ENCODE assay signal across 12 cellular contexts in genomic region chr6:24924956-24925355, GRCh38. TPM values are rescaled to one million over a fixed set of nuclear protein-coding genes. Genes with fewer than 3 reads are reported as not detected.
DNase-seq lines count a peak whose midpoint lies in the region; ATAC-seq and TF ChIP-seq lines count a peak whose summit lies in the region.
"Had no signal": no experiment of that assay in that cellular context is flagged by ENCODE, and none has a peak within 500 bp of the region (broad histone marks: within the 10 kb centered on the region; RNA-seq: fewer than 3 reads in every experiment).

No MANE protein-coding gene starts in this region.

- no peak for TF ChIP-seq POLR2A in adrenal gland (IDR thresholded peaks at IDR 0.05)

- H3K9me3 ChIP-seq in adrenal gland (replicated peaks in 1 of 3): no peaks in the 10 kb centered on the region
- H3K9me3 ChIP-seq: left ventricle myocardium inferior had no signal

- intact Hi-C loops in adrenal gland (cut with DNase I): no loop called here

- CTCF ChIA-PET in T-cell (lab: Charles Lee): interaction anchor here (0.7 to 2.0 kb wide), 13 partner anchors 9 to 94 kb away, joined by 3 to 22 read pairs (median 5); no protein-coding TSS in a partner anchor

- H3K4me3 ChIP-seq in adrenal gland: no peak overlapping the region
- H3K4me3 ChIP-seq: left ventricle myocardium inferior had no signal

- no peaks in the 10 kb centered on the region for H3K27me3 Mint-ChIP-seq in activated T-cell treated with anti-CD3 and anti-CD28 coated beads, Interleukin-2, amount 50 U/mL, for 24 hours
- no peaks in the 10 kb centered on the region for H3K27me3 Mint-ChIP-seq in T-cell
- peaks cover 5% of the 10 kb centered on the region for H3K27me3 Mint-ChIP-seq in activated naive CD8-positive, alpha-beta T cell treated with anti-CD3 and anti-CD28 coated beads, Interleukin-2, amount 50 U/mL, for 24 hours
- no peaks in the 10 kb centered on the region for H3K27me3 Mint-ChIP-seq in stimulated activated memory B cell treated with anti-CD40 and anti-IgM and Interleukin-4, amounts not matched to agents 10 μg/mL and 1 μg/mL and 100 μg/mL, for 72 hours

- H3K4me1 ChIP-seq in adrenal gland (replicated peaks in 1 of 2): no peaks in the 10 kb centered on the region

- POLR2A ChIA-PET in T-cell (lab: Charles Lee): interaction anchor here in 1 of 2 donors (0.6 to 1.1 kb wide), 2 partner anchors 10 to 128 kb away, joined by 3 to 4 read pairs; no protein-coding TSS in a partner anchor

- H3K36me3 ChIP-seq in adrenal gland (replicated peaks in 1 of 2): no peaks in the 10 kb centered on the region
- H3K36me3 ChIP-seq: left ventricle myocardium inferior had no signal

- H3K4me3 Mint-ChIP-seq in activated T-cell treated with anti-CD3 and anti-CD28 coated beads, Interleukin-2, amount 50 U/mL, for 24 hours: peak overlapping the region; percentile 30
- peak overlapping the region; percentile 75 to 93 (median 76) for H3K4me3 Mint-ChIP-seq in T-cell
- peak overlapping the region; percentile 56 for H3K4me3 Mint-ChIP-seq in activated naive CD8-positive, alpha-beta T cell treated with anti-CD3 and anti-CD28 coated beads, Interleukin-2, amount 50 U/mL, for 24 hours
- peak overlapping the region; percentile 7 for H3K4me3 Mint-ChIP-seq in stimulated activated memory B cell treated with anti-CD40 and anti-IgM and Interleukin-4, amounts not matched to agents 10 μg/mL and 1 μg/mL and 100 μg/mL, for 72 hours

- H3K36me3 Mint-ChIP-seq in activated T-cell treated with anti-CD3 and anti-CD28 coated beads, Interleukin-2, amount 50 U/mL, for 24 hours (ENCODE audit: low read depth): peaks cover 4% of the 10 kb centered on the region
- H3K36me3 Mint-ChIP-seq in T-cell: peaks cover 67% of the 10 kb centered on the region
- H3K36me3 Mint-ChIP-seq in activated naive CD8-positive, alpha-beta T cell treated with anti-CD3 and anti-CD28 coated beads, Interleukin-2, amount 50 U/mL, for 24 hours (ENCODE audit: low read depth): peaks cover 6% of the 10 kb centered on the region
- peaks cover 13% of the 10 kb centered on the region for H3K36me3 Mint-ChIP-seq in stimulated activated memory B cell treated with anti-CD40 and anti-IgM and Interleukin-4, amounts not matched to agents 10 μg/mL and 1 μg/mL and 100 μg/mL, for 72 hours

- ATAC-seq in T-cell (replicated peaks in 1 of 4): peak; percentile 28 to 54 (median 38)
- peak; percentile 55 for ATAC-seq in activated naive CD8-positive, alpha-beta T cell treated with anti-CD3 and anti-CD28 coated beads, Interleukin-2, amount 50 U/mL, for 24 hours
- peak; percentile 56 for ATAC-seq in stimulated activated memory B cell treated with anti-CD40 and anti-IgM and Interleukin-4, amounts not matched to agents 10 μg/mL and 1 μg/mL and 100 μg/mL, for 72 hours
- no peak for ATAC-seq in HG02885 (IDR thresholded peaks at IDR 0.05; ENCODE audit: poor library complexity, unreplicated experiment)

- 32 to 60% (median 55%) methylated on average over 2 of the region's 2 CpGs for WGBS in adrenal gland, 4 donors

- H3K27ac Mint-ChIP-seq in activated T-cell treated with anti-CD3 and anti-CD28 coated beads, Interleukin-2, amount 50 U/mL, for 24 hours: peak overlapping the region; percentile 84
- peak overlapping the region; percentile 72 to 91 for H3K27ac Mint-ChIP-seq in T-cell
- H3K27ac Mint-ChIP-seq in activated naive CD8-positive, alpha-beta T cell treated with anti-CD3 and anti-CD28 coated beads, Interleukin-2, amount 50 U/mL, for 24 hours: peak overlapping the region; percentile 95
- peak overlapping the region; percentile 81 for H3K27ac Mint-ChIP-seq in stimulated activated memory B cell treated with anti-CD40 and anti-IgM and Interleukin-4, amounts not matched to agents 10 μg/mL and 1 μg/mL and 100 μg/mL, for 72 hours

- peaks cover 6% of the 10 kb centered on the region for H3K9me3 Mint-ChIP-seq in activated T-cell treated with anti-CD3 and anti-CD28 coated beads, Interleukin-2, amount 50 U/mL, for 24 hours
- peaks cover 0 to 6% (median 0%) of the 10 kb centered on the region in 3 donors for H3K9me3 Mint-ChIP-seq in T-cell
- H3K9me3 Mint-ChIP-seq in activated naive CD8-positive, alpha-beta T cell treated with anti-CD3 and anti-CD28 coated beads, Interleukin-2, amount 50 U/mL, for 24 hours: peaks cover 6% of the 10 kb centered on the region
- peaks cover 6% of the 10 kb centered on the region for H3K9me3 Mint-ChIP-seq in stimulated activated memory B cell treated with anti-CD40 and anti-IgM and Interleukin-4, amounts not matched to agents 10 μg/mL and 1 μg/mL and 100 μg/mL, for 72 hours

- no peak overlapping the region for H3K27ac ChIP-seq in adrenal gland
- H3K27ac ChIP-seq: left ventricle myocardium inferior had no signal

- H3K27me3 ChIP-seq in adrenal gland: no peaks in the 10 kb centered on the region

- H3K4me1 Mint-ChIP-seq in activated T-cell treated with anti-CD3 and anti-CD28 coated beads, Interleukin-2, amount 50 U/mL, for 24 hours (ENCODE audit: low read depth): peaks cover 91% of the 10 kb centered on the region
- peaks cover 88 to 98% (median 91%) of the 10 kb centered on the region in 3 donors for H3K4me1 Mint-ChIP-seq in T-cell
- H3K4me1 Mint-ChIP-seq in activated naive CD8-positive, alpha-beta T cell treated with anti-CD3 and anti-CD28 coated beads, Interleukin-2, amount 50 U/mL, for 24 hours: peaks cover 90% of the 10 kb centered on the region
- H3K4me1 Mint-ChIP-seq in stimulated activated memory B cell treated with anti-CD40 and anti-IgM and Interleukin-4, amounts not matched to agents 10 μg/mL and 1 μg/mL and 100 μg/mL, for 72 hours: peaks cover 96% of the 10 kb centered on the region

- no peak for TF ChIP-seq CTCF in adrenal gland (IDR thresholded peaks at IDR 0.05)

- DNase-seq in activated T-cell treated with anti-CD3 and anti-CD28 coated beads, Interleukin-2, amount 50 U/mL, for 24 hours: no peak
- DNase-seq in activated T-cell treated with anti-CD3 and anti-CD28 coated beads for 4 hours (no peak), T-cell (no peak), DMS114 treated with DMSO at 0.1 percent for 48 hours (lab: John Stamatoyannopoulos, UW; ENCODE audit: unreplicated experiment) (no peak), adrenal gland (no peak)
- DNase-seq in activated naive CD8-positive, alpha-beta T cell treated with anti-CD3 and anti-CD28 coated beads, Interleukin-2, amount 50 U/mL, for 24 hours: no peak
- DNase-seq: EL, head of caudate nucleus, left ventricle myocardium inferior, occipital lobe had no signal

RNA-seq across cellular contexts. Expression of gene RIPOR2, which starts 10.8 kb away (rescaled TPM):
- 100 to 1,000 TPM; 381 to 480 (median 441) TPM for total RNA-seq in T-cell
- total RNA-seq in adrenal gland: 10 to 100 TPM in 1 of 8 donors, 1 to 10 TPM in 7; 2.6 to 16.2 (median 4.3) TPM
- polyA plus RNA-seq in adrenal gland: 1 to 10 TPM; 1.7 to 4.3 (median 2.3) TPM

Comparison
In these comparisons a context has a peak if more than half of its experiments do, and no peak if none do; other contexts are left out.
1. H3K4me3 Mint-ChIP-seq: peak in every context shown above with its lines; median percentile 76 in T-cell; 56 in activated naive CD8-positive, alpha-beta T cell treated with anti-CD3 and anti-CD28 coated beads, Interleukin-2, amount 50 U/mL, for 24 hours; 30 in activated T-cell treated with anti-CD3 and anti-CD28 coated beads, Interleukin-2, amount 50 U/mL, for 24 hours; 7 in stimulated activated memory B cell treated with anti-CD40 and anti-IgM and Interleukin-4, amounts not matched to agents 10 μg/mL and 1 μg/mL and 100 μg/mL, for 72 hours.
2. RNA of gene RIPOR2, which starts 10.8 kb away (total RNA-seq): 381 to 480 TPM in T-cell; 2.6 to 16.2 TPM in adrenal gland; every median in the first group is over 10 times any median in the second.
3. Peak in every context shown above with its lines, with median percentiles within 50 percentile points of each other: H3K27ac Mint-ChIP-seq.